Comparison of ENCODE assay signal across 8 cellular contexts in genomic region chr22:26835929-26836528, GRCh38.
DNase-seq lines count a peak whose midpoint lies in the region; ATAC-seq and TF ChIP-seq lines count a peak whose summit lies in the region.

No MANE protein-coding gene starts in this region.

- H3K4me1 Mint-ChIP-seq in activated T-cell treated with anti-CD3 and anti-CD28 coated beads, Interleukin-2, amount 50 U/mL, for 24 hours (ENCODE audit: low read depth) = no peaks in the 10 kb centered on the region

- in situ Hi-C loops in gastrocnemius medialis (cut with MboI; ENCODE audit: low sequenced_read_pairs in 4 of 4) = no loop called here

- no peak overlapping the region for H3K27ac Mint-ChIP-seq in activated T-cell treated with anti-CD3 and anti-CD28 coated beads, Interleukin-2, amount 50 U/mL, for 24 hours

- H3K27me3 ChIP-seq in gastroesophageal sphincter (no peaks in the 10 kb centered on the region), gastrocnemius medialis (no peaks in the 10 kb centered on the region)

- no peaks in the 10 kb centered on the region for H3K9me3 ChIP-seq in gastroesophageal sphincter
- no peaks in the 10 kb centered on the region for H3K9me3 ChIP-seq in gastrocnemius medialis

- no peaks in the 10 kb centered on the region for H3K36me3 Mint-ChIP-seq in activated T-cell treated with anti-CD3 and anti-CD28 coated beads, Interleukin-2, amount 50 U/mL, for 24 hours (ENCODE audit: low read depth)

- TF ChIP-seq POLR2A in gastroesophageal sphincter (IDR thresholded peaks at IDR 0.05) = no peak
- TF ChIP-seq POLR2A in gastrocnemius medialis (IDR thresholded peaks at IDR 0.05) = no peak

- no peak overlapping the region for H3K4me3 ChIP-seq in gastroesophageal sphincter
- no peak overlapping the region for H3K4me3 ChIP-seq in gastrocnemius medialis

- H3K4me1 ChIP-seq in gastroesophageal sphincter (no peaks in the 10 kb centered on the region), gastrocnemius medialis (no peaks in the 10 kb centered on the region)

- peak; percentile 2 for DNase-seq in activated CD4-positive, CD25-positive, alpha-beta regulatory T cell treated with anti-CD3 and anti-CD28 coated beads, Interleukin-2, amount 50 U/mL, for 16 hours (ENCODE audit: low read depth, low spot score)
- peak; percentile 60 for DNase-seq in NCI-H146 (lab: John Stamatoyannopoulos, UW)
- peak; percentile 49 for DNase-seq in activated T-cell treated with anti-CD3 and anti-CD28 coated beads, Interleukin-2, amount 50 U/mL, for 24 hours
- no peak for DNase-seq in gastrocnemius medialis

- H3K4me3 Mint-ChIP-seq in activated T-cell treated with anti-CD3 and anti-CD28 coated beads, Interleukin-2, amount 50 U/mL, for 24 hours = no peak overlapping the region

- H3K36me3 ChIP-seq in gastroesophageal sphincter (no peaks in the 10 kb centered on the region), gastrocnemius medialis (no peaks in the 10 kb centered on the region)

- no peaks in the 10 kb centered on the region for H3K27me3 Mint-ChIP-seq in activated T-cell treated with anti-CD3 and anti-CD28 coated beads, Interleukin-2, amount 50 U/mL, for 24 hours

- 46 to 100% methylated on average over 1 to 3 of the region's 3 CpGs for WGBS in gastroesophageal sphincter (ENCODE audit: low coverage in 1 of 2), 2 donors

- no peak for TF ChIP-seq EP300 in gastroesophageal sphincter (IDR thresholded peaks at IDR 0.05)

- H3K27ac ChIP-seq in gastroesophageal sphincter (no peak overlapping the region), gastrocnemius medialis (no peak overlapping the region)

- no peaks in the 10 kb centered on the region for H3K9me3 Mint-ChIP-seq in activated T-cell treated with anti-CD3 and anti-CD28 coated beads, Interleukin-2, amount 50 U/mL, for 24 hours

- intact Hi-C loops in gastrocnemius medialis (cut with DNase I; ENCODE audit: low total_unique reads) = no loop called here

- TF ChIP-seq CTCF in gastroesophageal sphincter (IDR thresholded peaks at IDR 0.05) (peak in 3 of 4 experiments; percentile 52 to 70 (median 61)), gastrocnemius medialis (IDR thresholded peaks at IDR 0.05 in 4 of 5, conservative IDR thresholded peaks at IDR 0.05 in 1 of 5) (peak in 4 of 5 experiments; percentile 23 to 45 (median 31))

- ATAC-seq in activated CD4-positive, CD25-positive, alpha-beta regulatory T cell treated with anti-CD3 and anti-CD28 coated beads, Interleukin-2, amount 50 U/mL, for 24 hours = no peak
- no peak for ATAC-seq in gastroesophageal sphincter
- no peak for ATAC-seq in gastrocnemius medialis
- ATAC-seq in GM19035 (IDR thresholded peaks at IDR 0.05; ENCODE audit: unreplicated experiment) = no peak
- ATAC-seq in GM19463 (IDR thresholded peaks at IDR 0.05; ENCODE audit: unreplicated experiment) = no peak

Comparison
In these comparisons a context has a peak if more than half of its experiments do, and no peak if none do; other contexts are left out.
1. DNase-seq: peak in activated CD4-positive, CD25-positive, alpha-beta regulatory T cell treated with anti-CD3 and anti-CD28 coated beads, Interleukin-2, amount 50 U/mL, for 16 hours (single experiment), NCI-H146 (single experiment) and activated T-cell treated with anti-CD3 and anti-CD28 coated beads, Interleukin-2, amount 50 U/mL, for 24 hours (single experiment); none in gastrocnemius medialis (0 of 2).